In the genomic region with DNA sequence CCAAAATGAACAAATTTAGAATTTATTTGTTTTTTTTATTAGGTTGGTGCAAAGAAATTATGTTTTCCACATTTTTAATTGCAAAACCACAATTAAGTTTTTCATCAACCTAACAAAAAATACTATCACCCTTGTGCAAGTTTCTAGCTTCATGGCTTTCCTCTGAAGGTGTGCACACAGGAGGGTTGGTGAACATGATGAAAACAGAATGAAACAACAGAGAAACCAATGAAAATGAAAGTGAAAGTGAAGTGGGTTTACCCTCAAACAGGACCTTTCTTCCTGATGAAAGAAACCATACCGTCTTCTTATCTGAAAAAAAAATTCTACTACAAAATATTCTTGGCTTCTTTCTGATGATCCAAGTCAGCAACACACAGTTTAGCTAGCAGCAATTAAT, we compare ENCODE assay signal across 9 cellular contexts.
A peak's percentile ranks its signal among the peaks of the same experiment; 100 is the strongest.
DNase-seq lines count a peak whose midpoint lies in the region; ATAC-seq and TF ChIP-seq lines count a peak whose summit lies in the region.
"Had no signal": no experiment of that assay in that cellular context is flagged by ENCODE, and none has a peak within 500 bp of the region (broad histone marks: within the 10 kb centered on the region; RNA-seq: fewer than 3 reads in every experiment).

No MANE protein-coding gene starts in this region.

- ATAC-seq in left lung (peak; percentile 60), Right ventricle myocardium inferior (no peak), GM19463 (IDR thresholded peaks at IDR 0.05; ENCODE audit: unreplicated experiment) (no peak)
- ATAC-seq: esophagus mucosa had no signal

- DNase-seq in COLO829 (ENCODE audit: low spot score) = peak; percentile 30
- DNase-seq in LoVo (ENCODE audit: low spot score) = peak; percentile 31
- peak; percentile 25 for DNase-seq in adipocyte (ENCODE audit: low read depth)
- DNase-seq in left lung = no peak
- DNase-seq in Right ventricle myocardium inferior (ENCODE audit: missing footprints) = no peak
- DNase-seq in GM03348 (ENCODE audit: low spot score) = no peak
- no peak for DNase-seq in DMS153 treated with DMSO at 0.1 percent for 48 hours (lab: John Stamatoyannopoulos, UW; ENCODE audit: unreplicated experiment)

- no peaks in the 10 kb centered on the region for H3K36me3 ChIP-seq in adipocyte (ENCODE audit: control insufficient read depth, insufficient read depth, low read length, severe bottlenecking)
- H3K36me3 ChIP-seq in left lung = no peaks in the 10 kb centered on the region

- H3K27ac ChIP-seq in left lung = no peak overlapping the region

- H3K9me3 ChIP-seq in adipocyte (ENCODE audit: control insufficient read depth, low read length) (no peaks in the 10 kb centered on the region), left lung (no peaks in the 10 kb centered on the region)

- intact Hi-C loops in left lung (cut with DNase I) = no loop called here
- intact Hi-C loops in Right ventricle myocardium inferior (cut with DNase I) = no loop called here

- H3K4me1 ChIP-seq in adipocyte (ENCODE audit: control insufficient read depth, insufficient read depth, low read length) (no peaks in the 10 kb centered on the region), left lung (no peaks in the 10 kb centered on the region)

- peak overlapping the region; percentile 53 for H3K9ac ChIP-seq in adipocyte (ENCODE audit: low read length)

- TF ChIP-seq CTCF in left lung (IDR thresholded peaks at IDR 0.05) = no peak

- H3K27me3 ChIP-seq in adipocyte (replicated peaks; ENCODE audit: control insufficient read depth, insufficient read depth, low read length) = no peaks in the 10 kb centered on the region
- H3K27me3 ChIP-seq in left lung = no peaks in the 10 kb centered on the region

- H3K4me3 ChIP-seq in adipocyte (ENCODE audit: low read length) (peak overlapping the region; percentile 69), left lung (peak overlapping the region in 1 of 2 donors; percentile 20)

Comparison
In these comparisons a context has a peak if more than half of its experiments do, and no peak if none do; other contexts are left out.
1. DNase-seq: peak in COLO829 (single experiment), LoVo (single experiment) and adipocyte (single experiment); none in left lung (0 of 2), Right ventricle myocardium inferior (single experiment), GM03348 (single experiment) and DMS153 treated with DMSO at 0.1 percent for 48 hours (single experiment).